17 cellular contexts compared by ENCODE assay signal in the genomic region with DNA sequence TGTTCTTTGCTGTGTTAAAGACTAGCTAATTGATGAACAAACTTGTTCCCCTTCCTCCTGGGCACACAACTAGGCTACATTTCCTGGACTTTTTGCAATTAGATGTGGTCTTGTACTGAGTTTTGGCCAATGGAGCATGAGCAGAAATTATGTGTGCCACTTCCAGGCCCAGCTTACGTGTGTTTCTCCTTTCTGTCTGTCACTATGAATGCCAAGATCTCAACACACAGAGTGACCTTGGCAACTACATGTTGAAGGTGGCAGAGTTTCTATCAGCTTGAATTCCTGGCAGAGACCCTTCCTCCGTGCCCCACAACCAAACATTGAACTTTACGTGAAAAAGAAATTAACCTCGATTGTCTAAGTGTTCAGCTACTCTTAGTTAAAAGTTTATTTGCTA.
DNase-seq lines count a peak whose midpoint lies in the region; ATAC-seq, FAIRE-seq and TF ChIP-seq lines count a peak whose summit lies in the region.
"Had no signal": no experiment of that assay in that cellular context is flagged by ENCODE, and none has a peak within 500 bp of the region (broad histone marks: within the 10 kb centered on the region; RNA-seq: fewer than 3 reads in every experiment).

No MANE protein-coding gene starts in this region.

- H3K36me3 ChIP-seq in heart left ventricle (no peaks in the 10 kb centered on the region), bronchial epithelial cell (ENCODE audit: control insufficient read depth, insufficient read depth, low read length) (no peaks in the 10 kb centered on the region)

- TF ChIP-seq CTCF in heart left ventricle (IDR thresholded peaks at IDR 0.05) (no peak), bronchial epithelial cell (IDR thresholded peaks at IDR 0.05; ENCODE audit: insufficient read depth, low read length, severe bottlenecking) (no peak)

- H3K27me3 ChIP-seq in heart left ventricle (no peaks in the 10 kb centered on the region), bronchial epithelial cell (ENCODE audit: control insufficient read depth, insufficient read depth, low read length) (no peaks in the 10 kb centered on the region)

- FAIRE-seq in bronchial epithelial cell (lab: Jason Lieb, UNC), result peak; percentile 77
- FAIRE-seq: A204.1, D721Med, H54 had no signal

- intact Hi-C loops in heart left ventricle (cut with DNase I), result loop anchor here in 1 of 10 donors (5.0 kb wide), 1 partner anchor 75 kb away; no protein-coding TSS in a partner anchor
- intact Hi-C loops in left cardiac atrium (cut with DNase I), result no loop called here
- intact Hi-C loops in left ventricle myocardium superior (cut with micrococcal nuclease), result no loop called here

- H3K9me3 ChIP-seq in heart left ventricle, result no peaks in the 10 kb centered on the region

- no peak for DNase-seq in heart left ventricle
- DNase-seq in left cardiac atrium, result no peak
- DNase-seq in bronchial epithelial cell (ENCODE audit: low read depth), result no peak
- no peak for DNase-seq in left ventricle myocardium superior
- DNase-seq in G401 (ENCODE audit: low spot score), result no peak
- DNase-seq: AML-193; Caco-2; CD4-positive, alpha-beta T cell; GDM1; HCEC 1CT had no signal

- in situ Hi-C loops in G401 (cut with HindIII; ENCODE audit: low sequenced_read_pairs), result no loop called here

- TF ChIP-seq POLR2A in heart left ventricle (IDR thresholded peaks at IDR 0.05), result no peak

- H3K4me1 ChIP-seq in heart left ventricle, result peaks cover 0 to 15% (median 5%) of the 10 kb centered on the region in 12 donors

- peak in 3 of 4 donors; percentile 49 to 68 (median 49) for ATAC-seq in heart left ventricle
- no peak for ATAC-seq in left cardiac atrium
- ATAC-seq in left ventricle myocardium superior, result peak; percentile 68
- ATAC-seq in GM21529 (IDR thresholded peaks at IDR 0.05; ENCODE audit: unreplicated experiment), result no peak
- ATAC-seq in GM21737 (IDR thresholded peaks at IDR 0.05; ENCODE audit: unreplicated experiment), result no peak
- ATAC-seq: GM23338 had no signal

- no peak overlapping the region for H3K4me3 ChIP-seq in heart left ventricle
- H3K4me3 ChIP-seq in bronchial epithelial cell (ENCODE audit: low read depth, low read length), result no peak overlapping the region
- H3K4me3 ChIP-seq: GM23338 had no signal

- 41 to 72% (median 48%) methylated on average over 4 of the region's 4 CpGs for WGBS in heart left ventricle, 4 donors

- peak overlapping the region in 7 of 12 donors; percentile 9 to 57 (median 43) for H3K27ac ChIP-seq in heart left ventricle
- H3K27ac ChIP-seq: C4-2B had no signal

Comparison
In these comparisons a context has a peak if more than half of its experiments do, and no peak if none do; other contexts are left out.
1. ATAC-seq: peak in heart left ventricle (3 of 4) and left ventricle myocardium superior (single experiment); none in left cardiac atrium (0 of 2), GM21529 (single experiment) and GM21737 (single experiment).